ENCODE assay signal across 9 cellular contexts in genomic region chr6:24861934-24862333, GRCh38.
DNase-seq lines count a peak whose midpoint lies in the region; ATAC-seq lines count a peak whose summit lies in the region.
"Had no signal": no experiment of that assay in that cellular context is flagged by ENCODE, and none has a peak within 500 bp of the region (broad histone marks: within the 10 kb centered on the region; RNA-seq: fewer than 3 reads in every experiment).

No MANE protein-coding gene starts in this region.

- no peak overlapping the region for H3K4me3 ChIP-seq in iPS-15b (ENCODE audit: low read depth, low read length)

- intact Hi-C loops in sciatic nerve (cut with DNase I) = no loop called here

- no peak for DNase-seq in putamen (ENCODE audit: low spot score)
- no peak for DNase-seq in NCI-H1930 (lab: John Stamatoyannopoulos, UW)
- DNase-seq in retina = no peak
- DNase-seq in sciatic nerve (ENCODE audit: low spot score) = no peak
- DNase-seq: stimulated activated naive CD4-positive, alpha-beta T cell treated with Interleukin-2 at 50 U/mL for 16 hours had no signal

- H3K27me3 ChIP-seq in iPS-15b (ENCODE audit: control insufficient read depth, insufficient read depth, low read length) = no peaks in the 10 kb centered on the region

- peak overlapping the region; percentile 26 for H3K9ac ChIP-seq in iPS-15b (ENCODE audit: low read depth, low read length)

- no peaks in the 10 kb centered on the region for H3K9me3 ChIP-seq in iPS-15b (ENCODE audit: control insufficient read depth, insufficient read depth, low read length)

- peak; percentile 68 for ATAC-seq in GM18517 (IDR thresholded peaks at IDR 0.05; ENCODE audit: unreplicated experiment)
- ATAC-seq in GM21390 (IDR thresholded peaks at IDR 0.05; ENCODE audit: unreplicated experiment) = peak; percentile 78
- peak; percentile 63 for ATAC-seq in HG03457 (IDR thresholded peaks at IDR 0.05; ENCODE audit: unreplicated experiment)
- no peak for ATAC-seq in sciatic nerve

- H3K4me1 ChIP-seq in iPS-15b (ENCODE audit: control insufficient read depth, insufficient read depth, low read length) = no peaks in the 10 kb centered on the region

- H3K36me3 ChIP-seq in iPS-15b (ENCODE audit: control insufficient read depth, insufficient read depth, low read length) = no peaks in the 10 kb centered on the region
